In the genomic region with DNA sequence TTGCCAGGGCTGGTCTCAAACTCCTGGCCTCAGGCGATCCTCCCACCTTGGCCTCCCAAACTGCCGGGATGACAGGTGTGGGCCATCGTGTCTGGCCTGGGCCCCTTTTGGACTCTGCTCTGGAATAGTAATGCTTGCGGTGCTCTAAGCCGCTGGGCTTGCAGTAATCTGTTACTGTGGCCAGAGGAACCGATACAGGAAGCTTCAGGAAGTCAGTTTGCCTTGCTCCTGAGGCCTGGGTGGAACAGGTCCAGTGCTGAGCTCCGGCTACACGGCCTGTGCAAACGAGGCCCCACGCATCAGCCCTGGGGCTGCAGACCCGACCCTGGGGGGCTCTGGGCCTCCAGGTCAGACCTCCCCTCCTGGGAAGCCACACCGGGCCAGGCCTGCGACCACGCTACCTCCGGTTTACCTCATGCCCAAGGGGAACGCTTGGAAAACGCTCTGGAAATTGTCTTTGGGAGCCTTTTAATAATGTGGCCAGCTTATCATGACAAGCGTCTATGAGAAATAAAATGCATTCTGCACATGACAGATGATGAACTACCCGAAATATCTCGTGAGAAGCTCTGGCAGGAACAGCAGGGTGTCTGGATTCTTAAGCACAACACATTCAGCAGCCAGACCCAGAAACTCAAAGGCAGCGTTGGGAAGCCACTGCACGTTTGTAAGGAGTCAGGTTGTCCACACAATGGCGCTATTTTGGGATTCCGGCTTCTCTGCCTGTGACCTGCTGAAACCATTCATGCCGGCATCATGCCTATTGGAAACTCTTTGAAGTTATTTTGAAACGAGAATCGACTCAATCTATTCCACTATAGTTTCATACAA, we compare ENCODE assay signal across 8 cellular contexts. TPM values are rescaled to one million over a fixed set of nuclear protein-coding genes. Genes with fewer than 3 reads are reported as not detected.
DNase-seq lines count a peak whose midpoint lies in the region; ATAC-seq and FAIRE-seq lines count a peak whose summit lies in the region.

No MANE protein-coding gene starts in this region.

- no peak for ATAC-seq in GM21526 (IDR thresholded peaks at IDR 0.05; ENCODE audit: low FRiP score, unreplicated experiment)

- H3K27ac ChIP-seq in caudate nucleus (ENCODE audit: low read depth, low read length), result peak overlapping the region; percentile 89

- FAIRE-seq in RCC 7860 (lab: Jason Lieb, UNC), result no peak

- DNase-seq in Ammon's horn (ENCODE audit: low spot score) (peak; percentile 75), LHCN-M2 (ENCODE audit: low read depth) (peak; percentile 69), caudate nucleus (lab: John Stamatoyannopoulos, UW) (peak in 27 of 61 donors; percentile 10 to 84 (median 36)), medulla oblongata (ENCODE audit: extremely low spot score) (peak; percentile 73), NCI-H2196 (lab: John Stamatoyannopoulos, UW; ENCODE audit: unreplicated experiment) (no peak), RCC 7860 (ENCODE audit: low spot score) (no peak), NCI-H2029 treated with DMSO at 0.1 percent for 48 hours (lab: John Stamatoyannopoulos, UW) (no peak)

RNA-seq across cellular contexts. Expression of a gene that starts 10.1 kb away (rescaled TPM):
- 0.19 and 0.57 TPM in 2 replicates for total RNA-seq in LHCN-M2 (2014; rRNA removed)
- polyA plus RNA-seq in LHCN-M2 (2012), result 0.91 TPM

RNA-seq across cellular contexts. Expression of a gene that starts 10.7 kb away (rescaled TPM):
- total RNA-seq in LHCN-M2 (2014; rRNA removed), result 6.5 TPM in 2 replicates
- polyA plus RNA-seq in LHCN-M2 (2012), result 4.7 TPM

RNA-seq across cellular contexts. Expression of a gene that starts 18.4 kb away (rescaled TPM):
- total RNA-seq in LHCN-M2 (2014; rRNA removed), result 0.06 TPM in 1 of 2 replicates, not detected in the other
- not detected for polyA plus RNA-seq in LHCN-M2 (2012)

Comparison
In these comparisons a context has a peak if more than half of its experiments do, and no peak if none do; other contexts are left out.
1. DNase-seq: peak in Ammon's horn (single experiment), LHCN-M2 (single experiment) and medulla oblongata (single experiment); none in NCI-H2196 (single experiment), RCC 7860 (single experiment) and NCI-H2029 treated with DMSO at 0.1 percent for 48 hours (single experiment).